9 cellular contexts compared by ENCODE assay signal in genomic region chr3:129936757-129937156, GRCh38. TPM values are rescaled to one million over a fixed set of nuclear protein-coding genes. Genes with fewer than 3 reads are reported as not detected.
DNase-seq lines count a peak whose midpoint lies in the region; ATAC-seq and TF ChIP-seq lines count a peak whose summit lies in the region.
"Had no signal": no experiment of that assay in that cellular context is flagged by ENCODE, and none has a peak within 500 bp of the region (broad histone marks: within the 10 kb centered on the region; RNA-seq: fewer than 3 reads in every experiment).

No MANE protein-coding gene starts in this region.

- no peaks in the 10 kb centered on the region for H3K9me3 ChIP-seq in H9 (ENCODE audit: control insufficient read depth, low read depth, low read length)

- H3K27ac ChIP-seq in rectal smooth muscle tissue (ENCODE audit: low read depth, low read length) (peak overlapping the region; percentile 26), H9 (ENCODE audit: insufficient read length, low read depth, low read length) (no peak overlapping the region)

- peaks cover 8% of the 10 kb centered on the region for H3K27me3 Mint-ChIP-seq in activated naive CD4-positive, alpha-beta T cell treated with anti-CD3 and anti-CD28 coated beads, Interleukin-2, amount 10 ng/mL, durations not matched to agents 7 days and 5 days
- H3K27me3 Mint-ChIP-seq in H9 (ENCODE audit: low read depth): peaks cover 16% of the 10 kb centered on the region

- no peak overlapping the region for H2BK120ac ChIP-seq in H9 (ENCODE audit: low read depth, low read length, poor library complexity, severe bottlenecking)

- H3K79me2 ChIP-seq in H9 (ENCODE audit: insufficient read depth, low read length): no peaks in the 10 kb centered on the region

- ATAC-seq in Right ventricle myocardium superior (ENCODE audit: poor library complexity) (peak; percentile 51), HG02610 (IDR thresholded peaks at IDR 0.05; ENCODE audit: unreplicated experiment) (no peak), HG03196 (IDR thresholded peaks at IDR 0.05; ENCODE audit: unreplicated experiment) (no peak)

- H3K4me1 Mint-ChIP-seq in activated naive CD4-positive, alpha-beta T cell treated with anti-CD3 and anti-CD28 coated beads, Interleukin-2, amount 10 ng/mL, durations not matched to agents 7 days and 5 days: peaks cover 18% of the 10 kb centered on the region
- peaks cover 9 to 18% of the 10 kb centered on the region in 2 experiments for H3K4me1 Mint-ChIP-seq in H9

- H4K20me1 ChIP-seq in H9 (ENCODE audit: control insufficient read depth, insufficient read depth, insufficient read length): no peaks in the 10 kb centered on the region

- intact Hi-C loops in Right ventricle myocardium superior (cut with DNase I): no loop called here

- peak overlapping the region; percentile 45 for H3K4me3 Mint-ChIP-seq in activated naive CD4-positive, alpha-beta T cell treated with anti-CD3 and anti-CD28 coated beads, Interleukin-2, amount 10 ng/mL, durations not matched to agents 7 days and 5 days
- no peak overlapping the region for H3K4me3 Mint-ChIP-seq in H9

- H2BK5ac ChIP-seq in H9 (ENCODE audit: insufficient read length, low read length): no peak overlapping the region

- H3K36me3 ChIP-seq in rectal smooth muscle tissue (ENCODE audit: control insufficient read depth, insufficient read depth, low read length): no peaks in the 10 kb centered on the region

- no peak overlapping the region for H2AK5ac ChIP-seq in H9 (ENCODE audit: insufficient read length, low read length)

- H3K9ac ChIP-seq in rectal smooth muscle tissue (ENCODE audit: low read length) (peak overlapping the region; percentile 34), H9 (ENCODE audit: extremely low read depth, insufficient read length, low read length) (no peak overlapping the region)

- H3K4ac ChIP-seq in H9 (ENCODE audit: low read depth, low read length): no peak overlapping the region

- H3K4me2 ChIP-seq in H9 (ENCODE audit: insufficient read depth, insufficient read length, low read length): no peak overlapping the region

- no peaks in the 10 kb centered on the region for H3K36me3 Mint-ChIP-seq in activated naive CD4-positive, alpha-beta T cell treated with anti-CD3 and anti-CD28 coated beads, Interleukin-2, amount 10 ng/mL, durations not matched to agents 7 days and 5 days
- no peaks in the 10 kb centered on the region for H3K36me3 Mint-ChIP-seq in H9 (ENCODE audit: insufficient read depth in 1 of 3, low read depth in 3 of 3)

- H3K9me3 Mint-ChIP-seq in activated naive CD4-positive, alpha-beta T cell treated with anti-CD3 and anti-CD28 coated beads, Interleukin-2, amount 10 ng/mL, durations not matched to agents 7 days and 5 days: no peaks in the 10 kb centered on the region
- H3K9me3 Mint-ChIP-seq in H9: no peaks in the 10 kb centered on the region

- H3K4me1 ChIP-seq in rectal smooth muscle tissue (ENCODE audit: control insufficient read depth, insufficient read depth, low read length) (no peaks in the 10 kb centered on the region), H9 (ENCODE audit: insufficient read depth, low read length) (no peaks in the 10 kb centered on the region)

- no peak overlapping the region for H4K91ac ChIP-seq in H9 (ENCODE audit: insufficient read length, low read depth, low read length)

- no peak overlapping the region for H3K27ac Mint-ChIP-seq in activated naive CD4-positive, alpha-beta T cell treated with anti-CD3 and anti-CD28 coated beads, Interleukin-2, amount 10 ng/mL, durations not matched to agents 7 days and 5 days
- 0 out of 7 replicates have a peak overlapping the region, but pooled peaks of 1 of the 3 experiments have one; percentile 29 for H3K27ac Mint-ChIP-seq in H9

- H3K23ac ChIP-seq in H9 (ENCODE audit: insufficient read length, low read depth, low read length): no peak overlapping the region

- H2AFZ ChIP-seq in H9 (ENCODE audit: low read length): no peak overlapping the region

- peak overlapping the region; percentile 55 for H3K4me3 ChIP-seq in rectal smooth muscle tissue (ENCODE audit: low read length)

- no CpG with 5 or more reads among the region's 6 CpGs for WGBS in H9 (ENCODE audit: extremely low coverage, insufficient read length, low lambda C conversion rate)

- H3K27me3 ChIP-seq in rectal smooth muscle tissue (ENCODE audit: control insufficient read depth, insufficient read depth, low read length) (no peaks in the 10 kb centered on the region), H9 (ENCODE audit: insufficient read depth, low read length) (no peaks in the 10 kb centered on the region)

- no peak overlapping the region for H4K5ac ChIP-seq in H9 (ENCODE audit: insufficient read length, low read depth, low read length)

- no peak overlapping the region for H3K18ac ChIP-seq in H9 (ENCODE audit: insufficient read length, low read depth, low read length)

- no peak overlapping the region for H2BK20ac ChIP-seq in H9 (ENCODE audit: low read depth, low read length, poor library complexity, severe bottlenecking)

- peak; percentile 76 for DNase-seq in Daoy (ENCODE audit: low read depth)
- peak; percentile 52 for DNase-seq in NCI-H2107 (lab: John Stamatoyannopoulos, UW)
- DNase-seq in activated naive CD4-positive, alpha-beta T cell treated with anti-CD3 and anti-CD28 coated beads, Interleukin-2, amount 10 ng/mL, durations not matched to agents 7 days and 5 days: peak; percentile 45
- DNase-seq in Right ventricle myocardium superior: no peak
- DNase-seq in H9: no peak

- no peaks in the 10 kb centered on the region for H3K79me1 ChIP-seq in H9 (ENCODE audit: insufficient read depth, low read depth, low read length, poor library complexity, severe bottlenecking)

- H3K14ac ChIP-seq in H9 (ENCODE audit: insufficient read depth, low read length): no peak overlapping the region

- no peak for TF ChIP-seq CTCF in H9 (conservative IDR thresholded peaks at IDR 0.05)

- H2BK15ac ChIP-seq in H9 (ENCODE audit: low read depth, low read length): no peak overlapping the region

- H2BK12ac ChIP-seq in H9 (ENCODE audit: insufficient read length, low read depth, low read length): no peak overlapping the region

- H3T11ph ChIP-seq in H9 (ENCODE audit: low read length): no peak overlapping the region

- no peaks in the 10 kb centered on the region for H3K23me2 ChIP-seq in H9 (ENCODE audit: insufficient read length, low read depth, low read length, poor library complexity, severe bottlenecking)

- CTCF ChIA-PET in activated naive CD4-positive, alpha-beta T cell treated with anti-CD3 and anti-CD28 coated beads, Interleukin-2, amount 10 ng/mL, durations not matched to agents 7 days and 5 days (lab: Charles Lee): no interaction called here

- no peak overlapping the region for H4K8ac ChIP-seq in H9 (replicated peaks; ENCODE audit: insufficient read length, low read depth, low read length)

- H3K56ac ChIP-seq in H9 (ENCODE audit: insufficient read length, low read depth, low read length): no peak overlapping the region

RNA-seq across cellular contexts. Expression of gene TRH, which starts 37.8 kb away (rescaled TPM):
- not detected in 2 replicates for total RNA-seq in Daoy (2014; rRNA removed; shearing (Covaris generic))
- total RNA-seq in Right ventricle myocardium superior (not detected), H9 (2021) (not detected in 2 replicates)
- total RNA-seq: T-helper 2 cell treated with Interferon-gamma antibody and Interleukin-4, amounts not matched to agents 100 ng/mL and 5 ng/mL, for 36 hours had no signal

RNA-seq across cellular contexts. Expression of gene TMCC1, which starts 43.2 kb away (rescaled TPM):
- 8.6 and 8.7 TPM in 2 replicates for total RNA-seq in Daoy (2014; rRNA removed; shearing (Covaris generic))
- 26.2 TPM for total RNA-seq in Right ventricle myocardium superior
- total RNA-seq in H9 (2021): 22.9 and 24.4 TPM in 2 replicates

Comparison
In these comparisons a context has a peak if more than half of its experiments do, and no peak if none do; other contexts are left out.
1. DNase-seq: peak in Daoy (single experiment), NCI-H2107 (single experiment) and activated naive CD4-positive, alpha-beta T cell treated with anti-CD3 and anti-CD28 coated beads, Interleukin-2, amount 10 ng/mL, durations not matched to agents 7 days and 5 days (single experiment); none in Right ventricle myocardium superior (single experiment) and H9 (single experiment).